ENCODE assay signal across 2 cellular contexts in the genomic region with DNA sequence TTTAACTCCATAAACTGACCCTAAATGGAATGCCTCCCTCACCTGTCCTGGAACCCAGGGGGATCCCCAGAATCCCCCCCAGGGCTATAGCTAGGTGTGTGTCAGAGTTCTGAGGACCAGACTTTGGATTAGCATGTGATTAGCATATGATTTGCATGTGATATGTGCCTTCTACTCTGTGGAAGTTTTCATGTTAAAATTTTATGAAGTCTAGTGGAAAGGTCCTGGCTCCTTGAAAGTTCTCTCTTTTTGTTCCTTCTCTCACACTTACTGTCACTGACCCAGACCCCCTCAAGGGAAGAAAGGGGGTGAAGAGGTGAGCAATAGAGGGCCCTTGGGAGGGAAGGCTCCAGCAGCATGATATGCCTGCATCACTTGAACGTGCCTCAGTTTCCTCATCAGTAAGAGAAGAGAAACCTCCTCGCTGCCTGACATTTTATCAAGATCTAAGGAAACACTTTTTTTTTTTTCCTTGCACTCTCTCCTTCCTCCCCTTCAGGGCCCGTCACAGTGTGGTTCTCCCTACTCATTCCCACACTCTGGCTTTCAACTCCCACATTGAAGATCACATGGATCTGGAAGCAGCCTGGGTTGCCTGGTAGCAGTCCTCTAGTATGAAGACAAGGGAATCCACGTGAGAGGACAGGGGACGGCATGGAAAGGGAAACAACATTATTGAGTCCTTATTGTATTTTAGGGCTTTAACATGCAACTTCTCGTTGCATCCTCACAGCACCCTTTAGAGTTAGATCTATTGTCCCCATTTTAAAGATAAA.
TF ChIP-seq lines count a peak whose summit lies in the region.

No MANE protein-coding gene starts in this region.

TF ChIP-seq in GM23338, 12 proteins besides CTCF, POLR2A, EP300 and RAD21:
- TF ChIP-seq ZNF331 (CRISPR knock-in tag; IDR thresholded peaks at IDR 0.05; ENCODE audit: low read depth) (no peak), POLR2AphosphoS5 (IDR thresholded peaks at IDR 0.05; ENCODE audit: low read depth) (no peak), EZH2 (IDR thresholded peaks at IDR 0.05; ENCODE audit: low read depth, unreplicated experiment) (no peak), JUNB (IDR thresholded peaks at IDR 0.05; ENCODE audit: unreplicated experiment) (no peak), CREB1 (CRISPR knock-in tag; IDR thresholded peaks at IDR 0.05; ENCODE audit: low read depth) (no peak)

TF ChIP-seq in WTC11, 78 proteins besides CTCF, POLR2A, EP300 and RAD21:
- TF ChIP-seq HMGXB4 (CRISPR knock-in tag; IDR thresholded peaks at IDR 0.05) (no peak), NR2C2 (CRISPR knock-in tag; IDR thresholded peaks at IDR 0.05) (no peak), NR3C1 (CRISPR knock-in tag; conservative IDR thresholded peaks at IDR 0.05; ENCODE audit: low read depth) (no peak), PREB (CRISPR knock-in tag; IDR thresholded peaks at IDR 0.05; ENCODE audit: borderline replicate concordance) (no peak)
- TF ChIP-seq, protein P1, sequence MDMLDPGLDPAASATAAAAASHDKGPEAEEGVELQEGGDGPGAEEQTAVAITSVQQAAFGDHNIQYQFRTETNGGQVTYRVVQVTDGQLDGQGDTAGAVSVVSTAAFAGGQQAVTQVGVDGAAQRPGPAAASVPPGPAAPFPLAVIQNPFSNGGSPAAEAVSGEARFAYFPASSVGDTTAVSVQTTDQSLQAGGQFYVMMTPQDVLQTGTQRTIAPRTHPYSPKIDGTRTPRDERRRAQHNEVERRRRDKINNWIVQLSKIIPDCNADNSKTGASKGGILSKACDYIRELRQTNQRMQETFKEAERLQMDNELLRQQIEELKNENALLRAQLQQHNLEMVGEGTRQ (CRISPR knock-in tag; IDR thresholded peaks at IDR 0.05): no peak
- TF ChIP-seq, protein P2, sequence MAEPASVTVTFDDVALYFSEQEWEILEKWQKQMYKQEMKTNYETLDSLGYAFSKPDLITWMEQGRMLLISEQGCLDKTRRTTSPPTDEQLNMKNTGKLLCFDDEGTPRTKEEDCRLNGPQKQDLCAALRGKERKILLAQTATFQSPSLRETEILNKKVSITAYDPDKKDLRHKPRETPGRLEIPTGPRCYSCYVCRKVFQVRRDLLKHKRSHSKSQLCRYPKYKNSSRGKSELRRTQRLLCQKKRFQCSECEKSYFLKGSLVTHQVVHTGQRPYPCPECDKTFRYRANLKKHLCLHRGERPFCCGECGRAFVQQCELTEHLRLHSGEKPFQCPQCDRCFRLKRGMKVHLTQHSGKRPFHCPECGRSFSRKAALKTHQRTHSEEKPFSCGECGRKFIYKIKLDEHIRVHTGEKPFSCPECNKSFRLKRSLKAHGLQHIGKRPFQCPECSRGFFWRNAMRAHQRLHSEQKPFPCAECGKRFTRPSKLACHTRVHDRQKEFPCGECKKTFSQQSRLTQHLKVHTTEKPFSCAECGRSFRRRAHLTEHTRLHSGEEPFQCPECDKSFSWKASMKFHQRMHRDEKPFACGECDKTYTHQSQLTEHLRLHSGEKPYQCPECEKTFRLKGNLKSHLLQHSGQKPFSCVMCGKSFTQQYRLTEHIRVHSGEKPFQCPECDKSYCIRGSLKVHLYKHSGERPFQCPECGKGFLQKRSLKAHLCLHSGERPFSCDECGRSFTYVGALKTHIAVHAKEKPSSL (CRISPR knock-in tag; conservative IDR thresholded peaks at IDR 0.05): no peak
